ENCODE assay signal across 10 cellular contexts in the genomic region with DNA sequence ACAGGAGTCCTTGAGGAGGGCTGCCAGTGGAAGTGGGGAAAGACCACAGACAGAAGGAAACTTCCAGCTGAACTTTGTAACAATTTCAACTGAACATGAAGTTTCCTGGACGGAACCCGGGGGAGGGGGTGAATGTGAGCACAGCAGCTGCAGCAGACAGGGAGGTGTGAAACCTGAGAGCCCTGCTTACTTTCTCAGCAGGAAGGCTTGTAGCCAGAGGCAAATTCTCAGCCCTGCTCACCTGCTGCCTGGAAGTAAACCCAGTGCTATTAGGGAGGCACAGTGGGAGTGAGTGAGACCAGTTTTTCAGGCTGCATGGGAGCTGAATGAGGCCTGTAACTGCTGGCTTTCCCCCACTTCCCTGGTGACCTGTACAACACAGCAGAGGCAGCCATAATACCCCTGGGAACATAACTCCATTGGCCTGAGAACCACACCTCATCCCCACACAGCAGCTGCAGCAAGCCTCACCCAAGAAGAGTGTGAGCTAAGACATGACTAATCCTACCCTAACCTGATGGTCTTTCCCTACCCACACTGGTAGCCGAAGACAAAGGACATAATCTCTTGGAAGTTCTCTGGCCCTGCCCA. TPM values are rescaled to one million over a fixed set of nuclear protein-coding genes. Genes with fewer than 3 reads are reported as not detected.
A peak's percentile ranks its signal among the peaks of the same experiment; 100 is the strongest.
DNase-seq lines count a peak whose midpoint lies in the region; ATAC-seq and TF ChIP-seq lines count a peak whose summit lies in the region.
"Had no signal": no experiment of that assay in that cellular context is flagged by ENCODE, and none has a peak within 500 bp of the region (broad histone marks: within the 10 kb centered on the region; RNA-seq: fewer than 3 reads in every experiment).

No MANE protein-coding gene starts in this region.

- TF ChIP-seq RAD21 in SK-N-SH (IDR thresholded peaks at IDR 0.05; ENCODE audit: low read length), result no peak

- H3K4me3 ChIP-seq in SK-N-SH (ENCODE audit: low read depth in 2 of 2, low read length in 1 of 2), result no peak overlapping the region
- H3K4me3 ChIP-seq: left ventricle myocardium inferior had no signal

- H3K27ac ChIP-seq in SK-N-SH (ENCODE audit: low read depth in 2 of 2, low read length in 1 of 2), result no peak overlapping the region
- H3K27ac ChIP-seq: left ventricle myocardium inferior had no signal

- CTCF ChIA-PET in activated CD4-positive, alpha-beta T cell treated with anti-CD3 and anti-CD28 coated beads for 36 hours (lab: Charles Lee), result no interaction called here
- CTCF ChIA-PET in SK-N-SH (lab: Yijun Ruan, JAX), result no interaction called here

- H3K4me1 Mint-ChIP-seq in activated CD4-positive, alpha-beta T cell treated with anti-CD3 and anti-CD28 coated beads for 36 hours, result no peaks in the 10 kb centered on the region
- H3K4me1 Mint-ChIP-seq: stimulated activated naive CD8-positive, alpha-beta T cell treated with anti-CD3 and anti-CD28 coated beads, Interleukin-15, amount 100 ng/mL, for 72 hours had no signal

- DNase-seq in GM10266 (ENCODE audit: extremely low spot score), result peak; percentile 11
- peak; percentile 67 for DNase-seq in NCI-H128 (lab: John Stamatoyannopoulos, UW; ENCODE audit: unreplicated experiment)
- DNase-seq in SW480 (ENCODE audit: low spot score), result peak; percentile 7
- peak; percentile 43 for DNase-seq in myocyte (ENCODE audit: low read depth)
- no peak for DNase-seq in activated CD4-positive, alpha-beta T cell treated with anti-CD3 and anti-CD28 coated beads for 36 hours
- no peak for DNase-seq in SK-N-SH
- DNase-seq: left ventricle myocardium inferior; stimulated activated naive CD8-positive, alpha-beta T cell treated with anti-CD3 and anti-CD28 coated beads, Interleukin-15, amount 100 ng/mL, for 72 hours had no signal

- no peaks in the 10 kb centered on the region for H3K9me2 ChIP-seq in SK-N-SH

- peaks cover 8% of the 10 kb centered on the region for H3K9me3 Mint-ChIP-seq in activated CD4-positive, alpha-beta T cell treated with anti-CD3 and anti-CD28 coated beads for 36 hours (ENCODE audit: low read depth)

- H2AFZ ChIP-seq in SK-N-SH (ENCODE audit: low read depth), result no peak overlapping the region

- 0% methylated on average over 3 of the region's 3 CpGs for WGBS in SK-N-SH (ENCODE audit: low lambda C conversion rate)

- H3K4me3 Mint-ChIP-seq in activated CD4-positive, alpha-beta T cell treated with anti-CD3 and anti-CD28 coated beads for 36 hours, result no peak overlapping the region
- H3K4me3 Mint-ChIP-seq: stimulated activated naive CD8-positive, alpha-beta T cell treated with anti-CD3 and anti-CD28 coated beads, Interleukin-15, amount 100 ng/mL, for 72 hours had no signal

- no peaks in the 10 kb centered on the region for H3K36me3 Mint-ChIP-seq in activated CD4-positive, alpha-beta T cell treated with anti-CD3 and anti-CD28 coated beads for 36 hours (ENCODE audit: low read depth)

- TF ChIP-seq EP300 in SK-N-SH (IDR thresholded peaks at IDR 0.05; ENCODE audit: borderline replicate concordance in 1 of 2, low read depth in 1 of 2, low read length in 1 of 2), result no peak

- H3K79me2 ChIP-seq in SK-N-SH (ENCODE audit: insufficient read depth), result no peaks in the 10 kb centered on the region

- H3K27me3 ChIP-seq in SK-N-SH (ENCODE audit: insufficient read depth), result no peaks in the 10 kb centered on the region

- no peaks in the 10 kb centered on the region for H4K20me1 ChIP-seq in SK-N-SH (ENCODE audit: insufficient read depth)

- no peaks in the 10 kb centered on the region for H3K9me3 ChIP-seq in SK-N-SH

- intact Hi-C loops in activated CD4-positive, alpha-beta T cell treated with anti-CD3 and anti-CD28 coated beads for 36 hours (cut with DNase I, micrococcal nuclease), result no loop called here

- ATAC-seq in activated CD4-positive, alpha-beta T cell treated with anti-CD3 and anti-CD28 coated beads for 36 hours, result no peak
- ATAC-seq in GM18502 (IDR thresholded peaks at IDR 0.05; ENCODE audit: poor library complexity, unreplicated experiment) (no peak), GM21528 (IDR thresholded peaks at IDR 0.05; ENCODE audit: low FRiP score, unreplicated experiment) (no peak)
- ATAC-seq: stimulated activated naive CD8-positive, alpha-beta T cell treated with anti-CD3 and anti-CD28 coated beads, Interleukin-15, amount 100 ng/mL, for 72 hours had no signal

- H3K27ac Mint-ChIP-seq in activated CD4-positive, alpha-beta T cell treated with anti-CD3 and anti-CD28 coated beads for 36 hours, result no peak overlapping the region
- H3K27ac Mint-ChIP-seq: stimulated activated naive CD8-positive, alpha-beta T cell treated with anti-CD3 and anti-CD28 coated beads, Interleukin-15, amount 100 ng/mL, for 72 hours had no signal

- H3K36me3 ChIP-seq in SK-N-SH (replicated peaks in 1 of 2; ENCODE audit: control insufficient read depth in 1 of 2, insufficient read depth in 2 of 2, low read length in 1 of 2), result no peaks in the 10 kb centered on the region
- H3K36me3 ChIP-seq: left ventricle myocardium inferior had no signal

- H3K9ac ChIP-seq in SK-N-SH, result no peak overlapping the region

- H3K4me1 ChIP-seq in SK-N-SH (ENCODE audit: control insufficient read depth in 1 of 2, insufficient read depth in 2 of 2, low read depth in 1 of 2, low read length in 1 of 2), result no peaks in the 10 kb centered on the region
- H3K4me1 ChIP-seq: left ventricle myocardium inferior had no signal

- H3K4me2 ChIP-seq in SK-N-SH, result no peak overlapping the region

- no peaks in the 10 kb centered on the region for H3F3A ChIP-seq in SK-N-SH (replicated peaks; ENCODE audit: insufficient read depth)

- TF ChIP-seq CTCF in GM10266 (IDR thresholded peaks at IDR 0.05; ENCODE audit: control insufficient read depth, insufficient read depth, low read depth, missing control alignments), result no peak
- TF ChIP-seq CTCF in SK-N-SH (IDR thresholded peaks at IDR 0.05), result no peak

- POLR2A ChIA-PET in activated CD4-positive, alpha-beta T cell treated with anti-CD3 and anti-CD28 coated beads for 36 hours (lab: Charles Lee), result no interaction called here
- POLR2A ChIA-PET in SK-N-SH (lab: Yijun Ruan, JAX), result no interaction called here

- H3K27me3 Mint-ChIP-seq in activated CD4-positive, alpha-beta T cell treated with anti-CD3 and anti-CD28 coated beads for 36 hours, result peaks cover 12% of the 10 kb centered on the region
- H3K27me3 Mint-ChIP-seq: stimulated activated naive CD8-positive, alpha-beta T cell treated with anti-CD3 and anti-CD28 coated beads, Interleukin-15, amount 100 ng/mL, for 72 hours had no signal

TF ChIP-seq in SK-N-SH, 30 proteins besides CTCF, POLR2A, EP300 and RAD21:
- TF ChIP-seq TCF12 (IDR thresholded peaks at IDR 0.05) (no peak), JUND (IDR thresholded peaks at IDR 0.05) (no peak)

RNA-seq across cellular contexts. Expression of gene SPRR2F, which starts 9.6 kb away (rescaled TPM):
- not detected in 2 replicates for total RNA-seq in myocyte
- not detected for polyA plus RNA-seq in myocyte (2012)
- total RNA-seq in activated CD4-positive, alpha-beta T cell treated with anti-CD3 and anti-CD28 coated beads for 36 hours, result not detected
- not detected in 2 replicates for polyA plus RNA-seq in SK-N-SH (2012; rRNA removed)
- polyA plus RNA-seq in SK-N-SH (2012; cell fraction: cytosol; rRNA removed), result not detected in 2 replicates
- polyA plus RNA-seq in SK-N-SH (2012; cell fraction: nucleus; rRNA removed), result not detected in 2 replicates
- total RNA-seq: left ventricle myocardium inferior had no signal

RNA-seq across cellular contexts. Expression of gene SPRR2G, which starts 27.8 kb away (rescaled TPM):
- total RNA-seq in myocyte, result not detected in 2 replicates
- polyA plus RNA-seq in myocyte (2012), result 0.47 TPM
- total RNA-seq in activated CD4-positive, alpha-beta T cell treated with anti-CD3 and anti-CD28 coated beads for 36 hours, result not detected
- polyA plus RNA-seq in SK-N-SH (2012; rRNA removed), result not detected in 2 replicates
- not detected in 2 replicates for polyA plus RNA-seq in SK-N-SH (2012; cell fraction: cytosol; rRNA removed)
- not detected in 2 replicates for polyA plus RNA-seq in SK-N-SH (2012; cell fraction: nucleus; rRNA removed)
- total RNA-seq: left ventricle myocardium inferior had no signal

RNA-seq across cellular contexts. Expression of gene SPRR2E, which starts 28.6 kb away (rescaled TPM):
- total RNA-seq in myocyte, result not detected in 2 replicates
- polyA plus RNA-seq in myocyte (2012), result not detected
- not detected for total RNA-seq in activated CD4-positive, alpha-beta T cell treated with anti-CD3 and anti-CD28 coated beads for 36 hours
- not detected in 2 replicates for polyA plus RNA-seq in SK-N-SH (2012; rRNA removed)
- not detected in 2 replicates for polyA plus RNA-seq in SK-N-SH (2012; cell fraction: cytosol; rRNA removed)
- not detected in 2 replicates for polyA plus RNA-seq in SK-N-SH (2012; cell fraction: nucleus; rRNA removed)
- total RNA-seq: left ventricle myocardium inferior had no signal

RNA-seq across cellular contexts. Expression of gene SPRR2B, which starts 51.5 kb away (rescaled TPM):
- not detected in 2 replicates for total RNA-seq in myocyte
- not detected for polyA plus RNA-seq in myocyte (2012)
- total RNA-seq in activated CD4-positive, alpha-beta T cell treated with anti-CD3 and anti-CD28 coated beads for 36 hours, result not detected
- polyA plus RNA-seq in SK-N-SH (2012; rRNA removed), result not detected in 2 replicates
- polyA plus RNA-seq in SK-N-SH (2012; cell fraction: cytosol; rRNA removed), result not detected in 2 replicates
- polyA plus RNA-seq in SK-N-SH (2012; cell fraction: nucleus; rRNA removed), result not detected in 2 replicates
- total RNA-seq: left ventricle myocardium inferior had no signal

Comparison
In these comparisons a context has a peak if more than half of its experiments do, and no peak if none do; other contexts are left out.
1. DNase-seq: peak in GM10266 (single experiment), NCI-H128 (single experiment), SW480 (single experiment) and myocyte (single experiment); none in activated CD4-positive, alpha-beta T cell treated with anti-CD3 and anti-CD28 coated beads for 36 hours (single experiment) and SK-N-SH (single experiment).